In genomic region chr1:58727363-58727762, GRCh38 we compare ENCODE assay signal across 8 cellular contexts. TPM values are rescaled to one million over a fixed set of nuclear protein-coding genes. Genes with fewer than 3 reads are reported as not detected.
A peak's percentile ranks its signal among the peaks of the same experiment; 100 is the strongest.
DNase-seq lines count a peak whose midpoint lies in the region; ATAC-seq and TF ChIP-seq lines count a peak whose summit lies in the region.

No MANE protein-coding gene starts in this region.

- H3K4me1 Mint-ChIP-seq in activated T-cell treated with anti-CD3 and anti-CD28 coated beads, Interleukin-2, amount 50 U/mL, for 4 hours (ENCODE audit: low read depth): no peaks in the 10 kb centered on the region

- no peaks in the 10 kb centered on the region for H3K27me3 Mint-ChIP-seq in activated T-cell treated with anti-CD3 and anti-CD28 coated beads, Interleukin-2, amount 50 U/mL, for 4 hours (ENCODE audit: low read depth)

- no peaks in the 10 kb centered on the region for H3K9me3 Mint-ChIP-seq in activated T-cell treated with anti-CD3 and anti-CD28 coated beads, Interleukin-2, amount 50 U/mL, for 4 hours

- TF ChIP-seq CTCF in astrocyte of the cerebellum (IDR thresholded peaks at IDR 0.05; ENCODE audit: low read depth, low read length, missing control alignments): no peak

- H3K36me3 Mint-ChIP-seq in activated T-cell treated with anti-CD3 and anti-CD28 coated beads, Interleukin-2, amount 50 U/mL, for 4 hours (ENCODE audit: insufficient read depth): no peaks in the 10 kb centered on the region

- no peak for ATAC-seq in activated T-cell treated with anti-CD3 and anti-CD28 coated beads, Interleukin-2, amount 50 U/mL, for 4 hours
- no peak for ATAC-seq in left colon

- intact Hi-C loops in left colon (cut with DNase I, micrococcal nuclease): no loop called here

- H3K4me3 Mint-ChIP-seq in activated T-cell treated with anti-CD3 and anti-CD28 coated beads, Interleukin-2, amount 50 U/mL, for 4 hours: no peak overlapping the region

- DNase-seq in DMS53 treated with DMSO at 0.1 percent for 48 hours (lab: John Stamatoyannopoulos, UW; ENCODE audit: unreplicated experiment): peak; percentile 34
- DNase-seq in M059J (ENCODE audit: low read depth): peak; percentile 99
- DNase-seq in astrocyte of the cerebellum (ENCODE audit: low read depth): peak; percentile 49
- peak; percentile 73 to 97 for DNase-seq in lung microvascular endothelial cell (ENCODE audit: low read depth in 2 of 2)
- DNase-seq in activated effector memory CD4-positive, alpha-beta T cell treated with anti-CD3 and anti-CD28 coated beads, Interleukin-2, amount 50 U/mL, for 16 hours: no peak
- no peak for DNase-seq in activated T-cell treated with anti-CD3 and anti-CD28 coated beads, Interleukin-2, amount 50 U/mL, for 4 hours
- no peak for DNase-seq in GM19238 (ENCODE audit: insufficient read length, low spot score)
- DNase-seq in left colon: no peak

- in situ Hi-C loops in astrocyte of the cerebellum (cut with HindIII; ENCODE audit: low sequenced_read_pairs): loop anchor here (25.0 kb wide), 1 partner anchor 1035 kb away; no protein-coding TSS in a partner anchor

- no peak overlapping the region for H3K4me3 ChIP-seq in astrocyte of the cerebellum (ENCODE audit: low read depth, low read length)

RNA-seq across cellular contexts. Expression of gene MYSM1, which starts 27.5 kb away (rescaled TPM):
- 4.3 and 9.1 TPM in 2 replicates for total RNA-seq in M059J (2014; rRNA removed; shearing (Covaris generic))
- 9.4 and 18.7 TPM in 2 replicates for total RNA-seq in lung microvascular endothelial cell
- 10 to 100 TPM; 24.0 to 26.3 (median 25.5) TPM for total RNA-seq in activated T-cell treated with anti-CD3 and anti-CD28 coated beads, Interleukin-2, amount 50 U/mL, for 4 hours
- total RNA-seq in left colon: 10 to 100 TPM; 40.3 to 52.5 TPM

RNA-seq across cellular contexts. Expression of gene JUN, which starts 56.5 kb away (rescaled TPM):
- 49.3 and 85.5 TPM in 2 replicates for total RNA-seq in M059J (2014; rRNA removed; shearing (Covaris generic))
- total RNA-seq in lung microvascular endothelial cell (48.4 and 152 TPM in 2 replicates), left colon (100 to 1,000 TPM; 184 to 199 TPM)
- 10 to 100 TPM; 19.9 to 27.3 (median 24.5) TPM for total RNA-seq in activated T-cell treated with anti-CD3 and anti-CD28 coated beads, Interleukin-2, amount 50 U/mL, for 4 hours

Comparison
In these comparisons a context has a peak if more than half of its experiments do, and no peak if none do; other contexts are left out.
1. DNase-seq: peak in DMS53 treated with DMSO at 0.1 percent for 48 hours (single experiment), M059J (single experiment), astrocyte of the cerebellum (single experiment) and lung microvascular endothelial cell (2 of 2); none in activated effector memory CD4-positive, alpha-beta T cell treated with anti-CD3 and anti-CD28 coated beads, Interleukin-2, amount 50 U/mL, for 16 hours (single experiment), activated T-cell treated with anti-CD3 and anti-CD28 coated beads, Interleukin-2, amount 50 U/mL, for 4 hours (single experiment), GM19238 (single experiment) and left colon (0 of 2).